Comparison of ENCODE assay signal across 25 cellular contexts in genomic region chrX:86421771-86422170, GRCh38.
"Had no signal": no experiment of that assay in that cellular context is flagged by ENCODE, and none has a peak within 500 bp of the region (broad histone marks: within the 10 kb centered on the region; RNA-seq: fewer than 3 reads in every experiment).

No MANE protein-coding gene starts in this region.

- H3K9me3 ChIP-seq: colonic mucosa, esophagus muscularis mucosa, esophagus squamous epithelium, gastrocnemius medialis, gastroesophageal sphincter, heart left ventricle had no signal

- H3K4me1 ChIP-seq: colonic mucosa, esophagus muscularis mucosa, esophagus squamous epithelium, foreskin keratinocyte, gastrocnemius medialis, gastroesophageal sphincter, heart left ventricle had no signal

- ATAC-seq: effector memory CD8-positive, alpha-beta T cell; esophagus mucosa; foreskin keratinocyte; gastrocnemius medialis; gastroesophageal sphincter; heart left ventricle had no signal

- H3K36me3 ChIP-seq: colonic mucosa, esophagus muscularis mucosa, esophagus squamous epithelium, gastrocnemius medialis, gastroesophageal sphincter, heart left ventricle had no signal

- H3K4me3 ChIP-seq: colonic mucosa, coronary artery, dorsolateral prefrontal cortex, esophagus muscularis mucosa, esophagus squamous epithelium, gastrocnemius medialis, gastroesophageal sphincter, heart left ventricle, hepatocyte had no signal

- H2AFZ ChIP-seq: hepatocyte had no signal

- DNase-seq: colonic mucosa; cortex of kidney; dermis blood vessel endothelial cell; dorsolateral prefrontal cortex; effector CD4-positive, alpha-beta T cell; effector CD8-positive, alpha-beta T cell; effector memory CD4-positive, alpha-beta T cell; effector memory CD8-positive, alpha-beta T cell; endodermal cell; erythroblast; esophagus squamous epithelium; foreskin fibroblast; foreskin keratinocyte; foreskin melanocyte; gastrocnemius medialis; glutamatergic neuron; head of caudate nucleus; heart left ventricle had no signal

- FAIRE-seq: endometrium had no signal

- H3K4me2 ChIP-seq: hepatocyte had no signal

- H3K27me3 ChIP-seq: colonic mucosa, esophagus muscularis mucosa, esophagus squamous epithelium, foreskin keratinocyte, gastrocnemius medialis, gastroesophageal sphincter, heart left ventricle, hepatocyte had no signal

- H3K27ac ChIP-seq: colonic mucosa, coronary artery, dorsolateral prefrontal cortex, epithelial cell of prostate, esophagus muscularis mucosa, esophagus squamous epithelium, foreskin keratinocyte, gastrocnemius medialis, gastroesophageal sphincter, heart left ventricle, hepatocyte had no signal

- H3K79me2 ChIP-seq: hepatocyte had no signal
